10 cellular contexts compared by ENCODE assay signal in the genomic region with DNA sequence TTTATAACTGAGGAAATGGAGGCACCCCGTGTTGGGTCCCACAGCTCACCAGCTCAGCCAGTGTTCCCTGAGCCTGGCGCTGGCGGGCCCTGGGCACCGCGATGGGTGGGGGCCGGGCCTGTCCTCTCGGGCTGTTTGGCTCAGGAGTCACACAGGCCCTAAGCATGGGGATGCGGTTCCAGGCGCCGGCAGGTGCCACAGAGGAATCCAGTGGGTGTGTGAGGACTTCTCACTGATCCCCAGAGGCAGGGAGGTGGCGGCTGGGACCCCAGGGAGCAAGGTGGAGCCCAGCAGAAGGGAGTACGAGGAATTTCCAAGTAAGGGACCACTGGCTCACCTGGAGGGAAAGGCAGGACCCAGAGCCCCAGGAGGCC. TPM values are rescaled to one million over a fixed set of nuclear protein-coding genes. Genes with fewer than 3 reads are reported as not detected.
"Had no signal": no experiment of that assay in that cellular context is flagged by ENCODE, and none has a peak within 500 bp of the region (broad histone marks: within the 10 kb centered on the region; RNA-seq: fewer than 3 reads in every experiment).

No MANE protein-coding gene starts in this region.

- DNase-seq: activated effector memory CD4-positive, alpha-beta T cell treated with anti-CD3 and anti-CD28 coated beads, Interleukin-2, amount 50 U/mL, for 16 hours; amniotic stem cell; body of pancreas; effector memory CD8-positive, alpha-beta T cell; kidney; pancreas; SHP77 treated with DMSO at 0.1 percent for 48 hours had no signal

- H3K9me3 Mint-ChIP-seq: central memory CD8-positive, alpha-beta T cell; effector memory CD8-positive, alpha-beta T cell had no signal

- H3K4me3 Mint-ChIP-seq: T-helper 2 cell treated with Interferon-gamma antibody and Interleukin-4, amounts not matched to agents 5 μg/mL and 100 μg/mL, for 36 hours had no signal

- ATAC-seq: body of pancreas; effector memory CD8-positive, alpha-beta T cell; pancreas had no signal

- H3K27me3 Mint-ChIP-seq: central memory CD8-positive, alpha-beta T cell; effector memory CD8-positive, alpha-beta T cell had no signal

RNA-seq across cellular contexts. Expression of gene IRF4, which starts 57.5 kb away (rescaled TPM):
- total RNA-seq: renal cortical epithelial cell had no signal
